8 cellular contexts compared by ENCODE assay signal in genomic region chr19:47230921-47231214, GRCh38. TPM values are rescaled to one million over a fixed set of nuclear protein-coding genes. Genes with fewer than 3 reads are reported as not detected.
DNase-seq lines count a peak whose midpoint lies in the region; FAIRE-seq and TF ChIP-seq lines count a peak whose summit lies in the region.

TSS of gene BBC3 (minus strand) at chr19:47231199. CDS start at chr19:47228431, 2,768 bp downstream.

- intact Hi-C loops in T-helper 2 cell treated with Interferon-gamma antibody and Interleukin-4, amounts not matched to agents 100 ng/mL and 5 ng/mL, for 36 hours (cut with micrococcal nuclease) = loop anchor here (1.0 kb wide), 1 partner anchor 21 kb away; no protein-coding TSS in a partner anchor
- intact Hi-C loops in activated T-helper 2 cell treated with anti-CD3 and anti-CD28 coated beads, Interferon-gamma antibody, Interleukin-2, Interleukin-4, amounts not matched to agents 10 μg/mL and 5 μg/mL and 100 μg/mL, durations not matched to agents 14 hours and 24 hours and 36 hours (cut with micrococcal nuclease) = no loop called here

- H3K4me3 Mint-ChIP-seq in activated T-helper 2 cell treated with anti-CD3 and anti-CD28 coated beads, Interferon-gamma antibody, Interleukin-2, Interleukin-4, amounts not matched to agents 10 μg/mL and 5 μg/mL and 100 μg/mL, durations not matched to agents 14 hours and 24 hours and 36 hours (ENCODE audit: low read depth) = peak within 1 kb of the TSS; percentile 74

- peaks cover 51% of the 10 kb centered on the region for H3K4me1 ChIP-seq in keratinocyte (ENCODE audit: control insufficient read depth, extremely low read depth, insufficient read depth, low read length)

- no peak for TF ChIP-seq CTCF in keratinocyte (optimal IDR thresholded peaks at IDR 0.05 in 1 of 3, IDR thresholded peaks at IDR 0.05 in 1 of 3, conservative IDR thresholded peaks at IDR 0.05 in 1 of 3; ENCODE audit: extremely low read depth in 1 of 3, insufficient read depth in 2 of 3, low read length in 3 of 3)

- H3K27ac Mint-ChIP-seq in activated T-helper 2 cell treated with anti-CD3 and anti-CD28 coated beads, Interferon-gamma antibody, Interleukin-2, Interleukin-4, amounts not matched to agents 10 μg/mL and 5 μg/mL and 100 μg/mL, durations not matched to agents 14 hours and 24 hours and 36 hours = peak within 1 kb of the TSS; percentile 81

- FAIRE-seq in keratinocyte (lab: Jason Lieb, UNC) (no peak), HTR-8/SVneo (lab: Jason Lieb, UNC) (no peak)

- H3K4me1 Mint-ChIP-seq in activated T-helper 2 cell treated with anti-CD3 and anti-CD28 coated beads, Interferon-gamma antibody, Interleukin-2, Interleukin-4, amounts not matched to agents 10 μg/mL and 5 μg/mL and 100 μg/mL, durations not matched to agents 14 hours and 24 hours and 36 hours (ENCODE audit: low read depth) = peaks cover 17% of the 10 kb centered on the region

- peaks cover under 1% of the 10 kb centered on the region for H3K27me3 Mint-ChIP-seq in activated T-helper 2 cell treated with anti-CD3 and anti-CD28 coated beads, Interferon-gamma antibody, Interleukin-2, Interleukin-4, amounts not matched to agents 10 μg/mL and 5 μg/mL and 100 μg/mL, durations not matched to agents 14 hours and 24 hours and 36 hours (ENCODE audit: low read depth)

- peak within 1 kb of the TSS; percentile 36 for H2AFZ ChIP-seq in keratinocyte (ENCODE audit: control insufficient read depth, low read length)

- no peaks in the 10 kb centered on the region for H3K9me1 ChIP-seq in keratinocyte (ENCODE audit: control insufficient read depth, extremely low read depth, insufficient read depth, low read length)

- H3K4me3 ChIP-seq in keratinocyte (ENCODE audit: control insufficient read depth in 2 of 3, extremely low read depth in 1 of 3, insufficient read depth in 2 of 3, low read depth in 1 of 3, low read length in 3 of 3) = peak within 1 kb of the TSS; percentile 71 to 94 (median 90)

- H3K4me2 ChIP-seq in keratinocyte (ENCODE audit: control insufficient read depth, extremely low read depth, insufficient read depth, low read depth, low read length) = peak within 1 kb of the TSS; percentile 100

- DNase-seq in T-helper 2 cell (no peak), keratinocyte (ENCODE audit: low read depth, low spot score) (no peak), substantia nigra (lab: John Stamatoyannopoulos, UW) (no peak), HUDEP-2 (lab: John Stamatoyannopoulos, UW; ENCODE audit: unreplicated experiment in 76 of 76) (no peak), NCI-H748 treated with DMSO at 0.1 percent for 48 hours (lab: John Stamatoyannopoulos, UW) (no peak), HTR-8/SVneo (ENCODE audit: insufficient read length, low spot score) (no peak)
- DNase-seq in activated T-helper 2 cell treated with anti-CD3 and anti-CD28 coated beads, Interferon-gamma antibody, Interleukin-2, Interleukin-4, amounts not matched to agents 10 μg/mL and 5 μg/mL and 100 μg/mL, durations not matched to agents 14 hours and 24 hours and 36 hours (ENCODE audit: low spot score) = no peak

- H3K27me3 ChIP-seq in keratinocyte (ENCODE audit: control insufficient read depth, extremely low read depth, insufficient read depth, low read length) = peaks cover 5% of the 10 kb centered on the region

- no peaks in the 10 kb centered on the region for H3K9me3 ChIP-seq in keratinocyte (ENCODE audit: control insufficient read depth, low read depth, low read length)

- dilution Hi-C loops in keratinocyte (cut with MboI; ENCODE audit: extremely low pct_ligation_motif_present, low sequenced_read_pairs) = no loop called here

- no peaks in the 10 kb centered on the region for H3K36me3 ChIP-seq in keratinocyte (ENCODE audit: control insufficient read depth in 2 of 2, extremely low read depth in 1 of 2, insufficient read depth in 2 of 2, low read length in 2 of 2)

- no peaks in the 10 kb centered on the region for H3K36me3 Mint-ChIP-seq in activated T-helper 2 cell treated with anti-CD3 and anti-CD28 coated beads, Interferon-gamma antibody, Interleukin-2, Interleukin-4, amounts not matched to agents 10 μg/mL and 5 μg/mL and 100 μg/mL, durations not matched to agents 14 hours and 24 hours and 36 hours (ENCODE audit: low read depth)

- H3K9me3 Mint-ChIP-seq in activated T-helper 2 cell treated with anti-CD3 and anti-CD28 coated beads, Interferon-gamma antibody, Interleukin-2, Interleukin-4, amounts not matched to agents 10 μg/mL and 5 μg/mL and 100 μg/mL, durations not matched to agents 14 hours and 24 hours and 36 hours = no peaks in the 10 kb centered on the region

- H3K9ac ChIP-seq in keratinocyte (ENCODE audit: control insufficient read depth, extremely low read depth, insufficient read depth, low read length) = peak within 1 kb of the TSS; percentile 90

- H4K20me1 ChIP-seq in keratinocyte (ENCODE audit: control insufficient read depth, extremely low read depth, insufficient read depth, low read length) = no peaks in the 10 kb centered on the region

- H3K79me2 ChIP-seq in keratinocyte (ENCODE audit: control insufficient read depth, insufficient read depth, low read length) = peaks cover 3% of the 10 kb centered on the region

- H3K27ac ChIP-seq in keratinocyte (ENCODE audit: control insufficient read depth, insufficient read depth, low read length) (peak within 1 kb of the TSS; percentile 92), substantia nigra (ENCODE audit: low read depth, low read length, poor library complexity, severe bottlenecking) (peak within 1 kb of the TSS; percentile 81)

RNA-seq across cellular contexts. Expression of gene BBC3, which starts in this region (rescaled TPM):
- total RNA-seq in T-helper 2 cell treated with Interferon-gamma antibody and Interleukin-4, amounts not matched to agents 100 ng/mL and 5 ng/mL, for 36 hours = 11.7 and 13.0 TPM in 2 replicates
- 14.6 and 16.3 TPM in 2 replicates for total RNA-seq in activated T-helper 2 cell treated with anti-CD3 and anti-CD28 coated beads, Interferon-gamma antibody, Interleukin-2, Interleukin-4, amounts not matched to agents 10 μg/mL and 5 μg/mL and 100 μg/mL, durations not matched to agents 14 hours and 24 hours and 36 hours
- 0.60 to 1.1 TPM (median 0.89 TPM) in 3 replicates for polyA plus RNA-seq in keratinocyte
- 3.1 TPM for polyA plus RNA-seq in keratinocyte (2011; ENCODE audit: low read depth)
- 0.38 and 1.1 TPM in 2 replicates for polyA plus RNA-seq in keratinocyte (2011; cell fraction: cytosol; rRNA removed)
- polyA plus RNA-seq in keratinocyte (2011; cell fraction: nucleus; rRNA removed) = 1.1 and 1.8 TPM in 2 replicates
- 1.6 and 5.3 TPM in 2 replicates for polyA plus RNA-seq in keratinocyte (2012; ENCODE audit: low replicate concordance)
- 0.23 to 1.1 TPM (median 0.67 TPM) in 3 replicates for polyA minus RNA-seq in keratinocyte
- 2.1 TPM for polyA minus RNA-seq in keratinocyte (2011; cell fraction: cytosol; rRNA and poly(A)+ RNA removed)
- polyA minus RNA-seq in keratinocyte (2011; cell fraction: nucleus; rRNA and poly(A)+ RNA removed) = 0.39 and 1.5 TPM in 2 replicates
